Comparison of ENCODE assay signal across 8 cellular contexts in the genomic region with DNA sequence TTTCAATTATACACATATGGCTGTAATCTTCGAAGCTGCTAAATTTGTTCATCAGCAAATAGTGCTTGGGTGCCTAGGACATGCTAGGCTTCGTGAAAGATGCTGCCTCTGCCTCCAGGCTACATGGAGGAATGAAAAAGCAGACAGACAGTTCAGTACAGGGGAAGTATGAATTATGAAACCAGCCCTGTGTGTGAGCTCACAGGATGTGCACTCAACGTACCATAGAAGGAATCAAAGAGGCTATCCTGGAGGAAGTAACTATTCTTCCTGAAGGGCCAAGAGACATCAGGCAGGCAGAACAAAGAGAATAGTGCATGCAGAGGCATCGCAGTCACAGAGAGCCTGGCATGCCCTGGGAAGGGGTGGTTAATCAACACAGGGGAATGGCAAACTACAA.
DNase-seq lines count a peak whose midpoint lies in the region; ATAC-seq and TF ChIP-seq lines count a peak whose summit lies in the region.

No MANE protein-coding gene starts in this region.

- no peaks in the 10 kb centered on the region for H3K36me3 ChIP-seq in upper lobe of right lung

- no peak overlapping the region for H3K27ac Mint-ChIP-seq in activated naive CD4-positive, alpha-beta T cell treated with anti-CD3 and anti-CD28 coated beads, Interleukin-2, amount 50 U/mL, for 72 hours

- CTCF ChIA-PET in HEK293T (lab: Yijun Ruan, JAX), result no interaction called here

- H3K36me3 Mint-ChIP-seq in activated naive CD4-positive, alpha-beta T cell treated with anti-CD3 and anti-CD28 coated beads, Interleukin-2, amount 50 U/mL, for 72 hours, result peaks cover 7 to 19% of the 10 kb centered on the region in 2 donors

- H3K9me3 ChIP-seq in upper lobe of right lung, result no peaks in the 10 kb centered on the region

- ATAC-seq in activated naive CD4-positive, alpha-beta T cell treated with anti-CD3 and anti-CD28 coated beads, Interleukin-2, amount 50 U/mL, for 72 hours, result peak; percentile 37 to 40
- ATAC-seq in HG03442 (IDR thresholded peaks at IDR 0.05; ENCODE audit: unreplicated experiment), result peak; percentile 50
- peak; percentile 89 for ATAC-seq in upper lobe of right lung

- DNase-seq in activated naive CD4-positive, alpha-beta T cell treated with anti-CD3 and anti-CD28 coated beads, Interleukin-2, amount 50 U/mL, for 72 hours (ENCODE audit: low spot score in 2 of 2), result no peak
- no peak for DNase-seq in activated naive CD4-positive, alpha-beta T cell treated with anti-CD3 and anti-CD28 coated beads, Interleukin-2, amount 50 U/mL, for 16 hours
- DNase-seq in dermis microvascular lymphatic vessel endothelial cell (ENCODE audit: low read depth in 2 of 2) (peak; percentile 56 to 74), upper lobe of right lung (no peak), HEK293T (ENCODE audit: extremely low spot score) (no peak), NCI-H510A treated with DMSO at 0.1 percent for 48 hours (lab: John Stamatoyannopoulos, UW) (no peak), NCI-H226 (no peak)

- POLR2A ChIA-PET in HEK293T (lab: Yijun Ruan, JAX), result no interaction called here

- H3K27ac ChIP-seq in upper lobe of right lung, result no peak overlapping the region

- H3K4me3 ChIP-seq in upper lobe of right lung, result no peak overlapping the region

- no peak for TF ChIP-seq CTCF in upper lobe of right lung (IDR thresholded peaks at IDR 0.05)

- no peaks in the 10 kb centered on the region for H3K27me3 ChIP-seq in upper lobe of right lung

- peaks cover 0 to 8% of the 10 kb centered on the region in 2 donors for H3K9me3 Mint-ChIP-seq in activated naive CD4-positive, alpha-beta T cell treated with anti-CD3 and anti-CD28 coated beads, Interleukin-2, amount 50 U/mL, for 72 hours

- intact Hi-C loops in upper lobe of right lung (cut with DNase I), result no loop called here

- peaks cover 17% of the 10 kb centered on the region for H3K4me1 ChIP-seq in upper lobe of right lung

TF ChIP-seq in HEK293T, 16 proteins besides CTCF, POLR2A, EP300 and RAD21:
- TF ChIP-seq SUZ12 (IDR thresholded peaks at IDR 0.05), result no peak
- no peak for TF ChIP-seq BHLHE40 (IDR thresholded peaks at IDR 0.05; ENCODE audit: borderline replicate concordance)
- no peak for TF ChIP-seq FOXA1 (IDR thresholded peaks at IDR 0.05)
- no peak for TF ChIP-seq FOXK2 (IDR thresholded peaks at IDR 0.05)
- no peak for TF ChIP-seq ELF4 (IDR thresholded peaks at IDR 0.05)
- no peak for TF ChIP-seq FOXM1 (IDR thresholded peaks at IDR 0.05; ENCODE audit: borderline replicate concordance)
- TF ChIP-seq HDGF (IDR thresholded peaks at IDR 0.05; ENCODE audit: borderline replicate concordance), result no peak
- no peak for TF ChIP-seq SP1 (IDR thresholded peaks at IDR 0.05)
- TF ChIP-seq ARNT (IDR thresholded peaks at IDR 0.05), result no peak
- no peak for TF ChIP-seq L3MBTL2 (conservative IDR thresholded peaks at IDR 0.05)
- TF ChIP-seq LEF1 (IDR thresholded peaks at IDR 0.05; ENCODE audit: borderline replicate concordance), result no peak
- TF ChIP-seq ZNF384 (IDR thresholded peaks at IDR 0.05), result no peak
- no peak for TF ChIP-seq CTBP1 (IDR thresholded peaks at IDR 0.05; ENCODE audit: borderline replicate concordance)
- TF ChIP-seq TARDBP (IDR thresholded peaks at IDR 0.05), result no peak
- TF ChIP-seq, protein P1, sequence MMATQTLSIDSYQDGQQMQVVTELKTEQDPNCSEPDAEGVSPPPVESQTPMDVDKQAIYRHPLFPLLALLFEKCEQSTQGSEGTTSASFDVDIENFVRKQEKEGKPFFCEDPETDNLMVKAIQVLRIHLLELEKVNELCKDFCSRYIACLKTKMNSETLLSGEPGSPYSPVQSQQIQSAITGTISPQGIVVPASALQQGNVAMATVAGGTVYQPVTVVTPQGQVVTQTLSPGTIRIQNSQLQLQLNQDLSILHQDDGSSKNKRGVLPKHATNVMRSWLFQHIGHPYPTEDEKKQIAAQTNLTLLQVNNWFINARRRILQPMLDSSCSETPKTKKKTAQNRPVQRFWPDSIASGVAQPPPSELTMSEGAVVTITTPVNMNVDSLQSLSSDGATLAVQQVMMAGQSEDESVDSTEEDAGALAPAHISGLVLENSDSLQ (IDR thresholded peaks at IDR 0.05), result no peak
- no peak for TF ChIP-seq NFRKB (IDR thresholded peaks at IDR 0.05)

Comparison
In these comparisons a context has a peak if more than half of its experiments do, and no peak if none do; other contexts are left out.
1. ATAC-seq: peak in every context shown above with its lines; median percentile 89 in upper lobe of right lung; 50 in HG03442; 38 in activated naive CD4-positive, alpha-beta T cell treated with anti-CD3 and anti-CD28 coated beads, Interleukin-2, amount 50 U/mL, for 72 hours.
2. DNase-seq: peak in dermis microvascular lymphatic vessel endothelial cell (2 of 2); none in activated naive CD4-positive, alpha-beta T cell treated with anti-CD3 and anti-CD28 coated beads, Interleukin-2, amount 50 U/mL, for 72 hours (0 of 2), activated naive CD4-positive, alpha-beta T cell treated with anti-CD3 and anti-CD28 coated beads, Interleukin-2, amount 50 U/mL, for 16 hours (single experiment), upper lobe of right lung (single experiment), HEK293T (single experiment), NCI-H510A treated with DMSO at 0.1 percent for 48 hours (single experiment) and NCI-H226 (single experiment).